ENCODE assay signal across 1 cellular context in genomic region chr5:123500476-123500875, GRCh38.
TF ChIP-seq lines count a peak whose summit lies in the region.

No MANE protein-coding gene starts in this region.

TF ChIP-seq in GM23338, 12 proteins besides CTCF, POLR2A, EP300 and RAD21 (continued from another document):
- TF ChIP-seq ZNF462 (CRISPR knock-in tag; IDR thresholded peaks at IDR 0.05) (no peak), CREB1 (CRISPR knock-in tag; IDR thresholded peaks at IDR 0.05; ENCODE audit: low read depth) (no peak), REST (IDR thresholded peaks at IDR 0.05; ENCODE audit: unreplicated experiment) (no peak), NANOG (IDR thresholded peaks at IDR 0.05; ENCODE audit: borderline replicate concordance) (no peak), POLR2AphosphoS5 (IDR thresholded peaks at IDR 0.05; ENCODE audit: low read depth) (no peak), EZH2 (IDR thresholded peaks at IDR 0.05; ENCODE audit: low read depth, unreplicated experiment) (no peak), EZH2phosphoT487 (IDR thresholded peaks at IDR 0.05; ENCODE audit: unreplicated experiment) (no peak)
